ENCODE assay signal across 26 cellular contexts in genomic region chr2:122683018-122683417, GRCh38.
A peak's percentile ranks its signal among the peaks of the same experiment; 100 is the strongest.
DNase-seq lines count a peak whose midpoint lies in the region; ATAC-seq, FAIRE-seq and TF ChIP-seq lines count a peak whose summit lies in the region.
"Had no signal": no experiment of that assay in that cellular context is flagged by ENCODE, and none has a peak within 500 bp of the region (broad histone marks: within the 10 kb centered on the region; RNA-seq: fewer than 3 reads in every experiment).

No MANE protein-coding gene starts in this region.

- H3K27ac Mint-ChIP-seq in GM23338, result no peak overlapping the region; the same call in 1 of the 2 replicates
- no peak overlapping the region for H3K27ac Mint-ChIP-seq in activated CD8-positive, alpha-beta T cell treated with anti-CD3 and anti-CD28 coated beads for 36 hours
- H3K27ac Mint-ChIP-seq: CD8-positive, alpha-beta memory T cell; HFFc6 had no signal

- no peak overlapping the region for H3K4me3 Mint-ChIP-seq in GM23338
- no peak overlapping the region for H3K4me3 Mint-ChIP-seq in activated CD8-positive, alpha-beta T cell treated with anti-CD3 and anti-CD28 coated beads for 36 hours
- H3K4me3 Mint-ChIP-seq: CD8-positive, alpha-beta memory T cell; HFFc6 had no signal

- H3K36me3 Mint-ChIP-seq in GM23338 (ENCODE audit: low read depth), result peaks cover 15% of the 10 kb centered on the region
- H3K36me3 Mint-ChIP-seq in activated CD8-positive, alpha-beta T cell treated with anti-CD3 and anti-CD28 coated beads for 36 hours (ENCODE audit: low read depth), result no peaks in the 10 kb centered on the region
- H3K36me3 Mint-ChIP-seq: CD8-positive, alpha-beta memory T cell had no signal

- TF ChIP-seq RAD21 in GM12878 (IDR thresholded peaks at IDR 0.05; ENCODE audit: insufficient read depth, low read depth, low read length), result no peak

- intact Hi-C loops in GM12878 (cut with micrococcal nuclease; ENCODE audit: unreplicated experiment), result no loop called here
- intact Hi-C loops in activated CD8-positive, alpha-beta T cell treated with anti-CD3 and anti-CD28 coated beads for 36 hours (cut with micrococcal nuclease), result no loop called here

- SMC1A ChIA-PET in GM12878 (lab: Charles Lee; ENCODE audit: uncharacterized antibody, unreplicated experiment), result interaction anchor here (1.0 to 4.3 kb wide), 5 partner anchors 22 to 166 kb away, joined by 4 to 33 read pairs (median 6); no protein-coding TSS in a partner anchor

- CTCF ChIA-PET in GM12878 (lab: Yijun Ruan, JAX), result interaction anchor here (1.3 kb wide), 1 partner anchor 74 kb away, joined by 3 read pairs; no protein-coding TSS in a partner anchor
- CTCF ChIA-PET in activated CD8-positive, alpha-beta T cell treated with anti-CD3 and anti-CD28 coated beads for 36 hours (lab: Charles Lee), result no interaction called here

- H3K9me3 ChIP-seq in GM12878 (replicated peaks; ENCODE audit: control insufficient read depth, insufficient read depth, low read length) (no peaks in the 10 kb centered on the region; the same call in 2 of the 3 replicates), SJCRH30 (replicated peaks) (no peaks in the 10 kb centered on the region)
- H3K9me3 ChIP-seq: SK-N-SH had no signal

- no peak for TF ChIP-seq POLR2A in GM12878 (IDR thresholded peaks at IDR 0.05; ENCODE audit: low read depth, low read length)

- H3K4me3 ChIP-seq in GM23338 (no peak overlapping the region), GM12878 (no peak overlapping the region), SJCRH30 (no peak overlapping the region)

- H3K4me2 ChIP-seq in GM23338 (no peak overlapping the region), GM12878 (ENCODE audit: control insufficient read depth, insufficient read depth) (no peak overlapping the region)
- H3K4me2 ChIP-seq: SK-N-SH had no signal

- H3K9me3 Mint-ChIP-seq in GM23338, result peaks cover 12% of the 10 kb centered on the region
- peaks cover 3% of the 10 kb centered on the region for H3K9me3 Mint-ChIP-seq in activated CD8-positive, alpha-beta T cell treated with anti-CD3 and anti-CD28 coated beads for 36 hours

- no peaks in the 10 kb centered on the region for H3F3A ChIP-seq in GM23338 (replicated peaks; ENCODE audit: low read depth)

- TF ChIP-seq CTCF in GM23338 (conservative IDR thresholded peaks at IDR 0.05; ENCODE audit: low read depth in 2 of 2) (no peak), GM12878 (IDR thresholded peaks at IDR 0.05 in 2 of 3, conservative IDR thresholded peaks at IDR 0.05 in 1 of 3; ENCODE audit: control insufficient read depth in 2 of 3, extremely low read depth in 1 of 3, insufficient read depth in 1 of 3, low read depth in 3 of 3, low read length in 3 of 3) (no peak)
- TF ChIP-seq CTCF in activated CD8-positive, alpha-beta T cell treated with anti-CD3 and anti-CD28 coated beads for 36 hours (IDR thresholded peaks at IDR 0.05), result no peak

- 72% methylated on average over 1 of the region's 1 CpG for WGBS in GM12878 (ENCODE audit: insufficient coverage, insufficient replicate concordance, low lambda C conversion rate, missing lambda C conversion rate)

- in situ Hi-C loops in Caki2 (cut with HindIII; ENCODE audit: low pct_unique_long_range_greater_than_20kb, low sequenced_read_pairs), result no loop called here
- in situ Hi-C loops in GM12878 (cut with MboI), result no loop called here

- H3K4me1 ChIP-seq in GM23338 (ENCODE audit: insufficient read depth), result no peaks in the 10 kb centered on the region
- H3K4me1 ChIP-seq in GM12878 (ENCODE audit: control insufficient read depth, insufficient read depth, low read length), result no peaks in the 10 kb centered on the region
- no peaks in the 10 kb centered on the region for H3K4me1 ChIP-seq in SJCRH30

- no TSS peak for BruUV-seq in GM12878 (replicated peaks; lab: Mats Ljungman, UMichigan)

- no peaks in the 10 kb centered on the region for H3K27me3 Mint-ChIP-seq in GM23338 (ENCODE audit: insufficient read depth, low read depth, poor library complexity)
- no peaks in the 10 kb centered on the region for H3K27me3 Mint-ChIP-seq in activated CD8-positive, alpha-beta T cell treated with anti-CD3 and anti-CD28 coated beads for 36 hours
- H3K27me3 Mint-ChIP-seq: CD8-positive, alpha-beta memory T cell had no signal

- no peak overlapping the region for H3K27ac ChIP-seq in GM23338 (ENCODE audit: low read depth)
- H3K27ac ChIP-seq in GM12878 (ENCODE audit: control insufficient read depth, insufficient read depth), result no peak overlapping the region
- H3K27ac ChIP-seq in SJCRH30, result no peak overlapping the region
- H3K27ac ChIP-seq: C4-2B, HL-60 had no signal

- no peaks in the 10 kb centered on the region for H3K27me3 ChIP-seq in GM23338 (ENCODE audit: insufficient read depth)
- no peaks in the 10 kb centered on the region for H3K27me3 ChIP-seq in GM12878 (replicated peaks in 1 of 2; ENCODE audit: control insufficient read depth in 2 of 2, insufficient read depth in 2 of 2, low read length in 1 of 2)
- H3K27me3 ChIP-seq in SJCRH30, result no peaks in the 10 kb centered on the region

- POLR2A ChIA-PET in GM12878 (lab: Charles Lee), result no interaction called here
- POLR2A ChIA-PET in activated CD8-positive, alpha-beta T cell treated with anti-CD3 and anti-CD28 coated beads for 36 hours (lab: Charles Lee), result no interaction called here

- no peaks in the 10 kb centered on the region for H3K36me3 ChIP-seq in GM23338 (ENCODE audit: insufficient read depth)
- no peaks in the 10 kb centered on the region for H3K36me3 ChIP-seq in GM12878 (ENCODE audit: control insufficient read depth in 2 of 2, insufficient read depth in 2 of 2, low read length in 1 of 2)
- no peaks in the 10 kb centered on the region for H3K36me3 ChIP-seq in SJCRH30

- no peak for FAIRE-seq in GM12878 (lab: Jason Lieb, UNC)
- FAIRE-seq: D721Med, GM18507 had no signal

- no peak for ATAC-seq in GM23338
- no peak for ATAC-seq in GM12878
- ATAC-seq in activated CD8-positive, alpha-beta T cell treated with anti-CD3 and anti-CD28 coated beads for 36 hours, result no peak
- ATAC-seq in GM19351 (IDR thresholded peaks at IDR 0.05; ENCODE audit: unreplicated experiment), result no peak

- H2AFZ ChIP-seq in GM23338 (peak overlapping the region; percentile 43; the same call in 1 of the 2 replicates), GM12878 (ENCODE audit: control insufficient read depth, low read depth, low read length) (no peak overlapping the region)

- 0 out of 2 replicates have a peak, but pooled peaks cover 3% of the 10 kb centered on the region for H3K9me2 ChIP-seq in GM23338 (ENCODE audit: insufficient read depth)
- H3K9me2 ChIP-seq: SK-N-SH had no signal

- DNase-seq in Caki2 (ENCODE audit: low read depth) (peak; percentile 16), GM23338 (ENCODE audit: low spot score) (no peak), GM12878 (ENCODE audit: low read depth, low spot score) (no peak), kidney tubule cell (ENCODE audit: low spot score) (peak; percentile 93), SJCRH30 (no peak), COR-L47 (lab: John Stamatoyannopoulos, UW) (no peak)
- no peak for DNase-seq in activated CD8-positive, alpha-beta T cell treated with anti-CD3 and anti-CD28 coated beads for 36 hours
- DNase-seq: CD8-positive, alpha-beta memory T cell; DMS79; H7; HFFc6; KG1; NCI-H1105; NCI-H2029 treated with DMSO at 0.1 percent for 48 hours; NCI-H345; NCI-H524 treated with DMSO at 0.1 percent for 48 hours; NCI-H82; OCI-M1; RPMI8226; SHP77 treated with DMSO at 0.1 percent for 48 hours; SK-N-SH had no signal

- H4K20me1 ChIP-seq in GM23338 (replicated peaks; ENCODE audit: insufficient read depth) (no peaks in the 10 kb centered on the region), GM12878 (ENCODE audit: control insufficient read depth, insufficient read depth) (no peaks in the 10 kb centered on the region)

- no peak overlapping the region for H3K9ac ChIP-seq in GM12878 (ENCODE audit: control insufficient read depth, insufficient read depth, low read length)
- H3K9ac ChIP-seq: SK-N-SH had no signal

- H3K4me1 Mint-ChIP-seq in GM23338, result no peaks in the 10 kb centered on the region
- H3K4me1 Mint-ChIP-seq in activated CD8-positive, alpha-beta T cell treated with anti-CD3 and anti-CD28 coated beads for 36 hours (ENCODE audit: low read depth), result no peaks in the 10 kb centered on the region
- H3K4me1 Mint-ChIP-seq: CD8-positive, alpha-beta memory T cell had no signal

- RAD21 ChIA-PET in GM12878 (lab: Charles Lee; ENCODE audit: unreplicated experiment), result interaction anchor here (1.4 to 2.7 kb wide), 5 partner anchors 22 to 71 kb away, joined by 3 to 25 read pairs (median 6); no protein-coding TSS in a partner anchor

- H3K79me2 ChIP-seq in GM23338 (replicated peaks; ENCODE audit: insufficient read depth), result no peaks in the 10 kb centered on the region
- H3K79me2 ChIP-seq in GM12878 (ENCODE audit: control insufficient read depth, insufficient read depth, low read length), result no peaks in the 10 kb centered on the region

- no peak for TF ChIP-seq EP300 in GM12878 (IDR thresholded peaks at IDR 0.05; ENCODE audit: borderline replicate concordance in 1 of 2, control insufficient read depth in 1 of 2, low read depth in 2 of 2, low read length in 2 of 2)

TF ChIP-seq in GM23338, 12 proteins besides CTCF, POLR2A, EP300 and RAD21:
- TF ChIP-seq CREB1 (CRISPR knock-in tag; IDR thresholded peaks at IDR 0.05; ENCODE audit: low read depth), result no peak
- no peak for TF ChIP-seq JUNB (IDR thresholded peaks at IDR 0.05; ENCODE audit: unreplicated experiment)
- TF ChIP-seq ZNF114 (CRISPR knock-in tag; IDR thresholded peaks at IDR 0.05), result no peak
- no peak for TF ChIP-seq STAT1 (IDR thresholded peaks at IDR 0.05; ENCODE audit: unreplicated experiment)

TF ChIP-seq in GM12878, 131 proteins besides CTCF, POLR2A, EP300 and RAD21 (continues in another document):
- TF ChIP-seq KAT2A (conservative IDR thresholded peaks at IDR 0.05; ENCODE audit: control insufficient read depth, low read depth, low read length), result no peak
- TF ChIP-seq, protein P1, sequence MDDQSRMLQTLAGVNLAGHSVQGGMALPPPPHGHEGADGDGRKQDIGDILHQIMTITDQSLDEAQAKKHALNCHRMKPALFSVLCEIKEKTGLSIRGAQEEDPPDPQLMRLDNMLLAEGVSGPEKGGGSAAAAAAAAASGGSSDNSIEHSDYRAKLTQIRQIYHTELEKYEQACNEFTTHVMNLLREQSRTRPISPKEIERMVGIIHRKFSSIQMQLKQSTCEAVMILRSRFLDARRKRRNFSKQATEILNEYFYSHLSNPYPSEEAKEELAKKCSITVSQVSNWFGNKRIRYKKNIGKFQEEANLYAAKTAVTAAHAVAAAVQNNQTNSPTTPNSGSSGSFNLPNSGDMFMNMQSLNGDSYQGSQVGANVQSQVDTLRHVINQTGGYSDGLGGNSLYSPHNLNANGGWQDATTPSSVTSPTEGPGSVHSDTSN (IDR thresholded peaks at IDR 0.05; ENCODE audit: insufficient replicate concordance, low read depth, low read length), result no peak
- TF ChIP-seq RUNX3 (IDR thresholded peaks at IDR 0.05; ENCODE audit: low read length), result peak; percentile 7; the same call in 1 of the 2 replicates

Comparison
In these comparisons a context has a peak if more than half of its experiments do, and no peak if none do; other contexts are left out.
1. DNase-seq: peak in Caki2 (single experiment) and kidney tubule cell (single experiment); none in GM23338 (single experiment), GM12878 (single experiment), activated CD8-positive, alpha-beta T cell treated with anti-CD3 and anti-CD28 coated beads for 36 hours (single experiment), SJCRH30 (0 of 2) and COR-L47 (single experiment).